ENCODE assay signal across 2 cellular contexts in the genomic region with DNA sequence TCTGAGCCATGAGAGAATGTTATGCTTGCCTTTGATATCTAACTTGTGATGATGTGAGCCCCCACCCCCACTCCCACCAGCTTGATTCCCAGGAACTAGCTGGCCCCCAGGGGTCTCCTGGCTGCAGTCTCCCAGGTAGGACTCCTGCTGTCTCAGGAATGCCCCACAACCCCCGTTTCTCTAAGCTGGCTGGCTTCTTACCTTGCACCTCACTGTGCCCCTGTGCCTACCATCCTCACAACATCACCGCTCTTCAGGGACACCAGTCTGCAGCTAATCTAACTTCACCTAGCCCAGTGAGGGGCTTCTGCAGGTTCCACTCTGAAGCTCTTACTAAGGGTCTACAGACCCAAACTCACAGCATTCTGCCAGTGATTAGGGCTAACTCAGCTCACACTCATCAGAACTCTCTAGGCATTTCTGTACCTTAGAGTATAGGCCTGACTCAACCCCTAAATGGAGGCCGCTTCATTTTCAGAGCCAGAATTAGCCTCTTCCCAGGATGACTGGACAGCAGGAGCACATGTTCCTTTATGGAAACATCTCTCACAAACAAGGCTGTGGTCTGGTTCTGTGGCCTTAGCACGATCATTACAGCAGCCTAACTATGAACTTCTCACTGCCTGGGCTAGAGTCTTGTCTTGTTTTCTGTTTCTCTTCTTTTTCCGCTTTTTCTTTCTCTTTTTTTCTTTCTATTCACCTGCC.
TF ChIP-seq lines count a peak whose summit lies in the region.

No MANE protein-coding gene starts in this region.

TF ChIP-seq in SK-N-SH treated with all-trans-retinoic acid at 6 μM for 48 hours, 23 proteins besides CTCF, POLR2A, EP300 and RAD21 (continued from another document):
- TF ChIP-seq, protein P1, sequence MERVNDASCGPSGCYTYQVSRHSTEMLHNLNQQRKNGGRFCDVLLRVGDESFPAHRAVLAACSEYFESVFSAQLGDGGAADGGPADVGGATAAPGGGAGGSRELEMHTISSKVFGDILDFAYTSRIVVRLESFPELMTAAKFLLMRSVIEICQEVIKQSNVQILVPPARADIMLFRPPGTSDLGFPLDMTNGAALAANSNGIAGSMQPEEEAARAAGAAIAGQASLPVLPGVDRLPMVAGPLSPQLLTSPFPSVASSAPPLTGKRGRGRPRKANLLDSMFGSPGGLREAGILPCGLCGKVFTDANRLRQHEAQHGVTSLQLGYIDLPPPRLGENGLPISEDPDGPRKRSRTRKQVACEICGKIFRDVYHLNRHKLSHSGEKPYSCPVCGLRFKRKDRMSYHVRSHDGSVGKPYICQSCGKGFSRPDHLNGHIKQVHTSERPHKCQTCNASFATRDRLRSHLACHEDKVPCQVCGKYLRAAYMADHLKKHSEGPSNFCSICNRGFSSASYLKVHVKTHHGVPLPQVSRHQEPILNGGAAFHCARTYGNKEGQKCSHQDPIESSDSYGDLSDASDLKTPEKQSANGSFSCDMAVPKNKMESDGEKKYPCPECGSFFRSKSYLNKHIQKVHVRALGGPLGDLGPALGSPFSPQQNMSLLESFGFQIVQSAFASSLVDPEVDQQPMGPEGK (CRISPR knock-in tag; IDR thresholded peaks at IDR 0.05; ENCODE audit: borderline replicate concordance): no peak

TF ChIP-seq in GM23338, 12 proteins besides CTCF, POLR2A, EP300 and RAD21 (continued from another document):
- TF ChIP-seq ZNF462 (CRISPR knock-in tag; IDR thresholded peaks at IDR 0.05) (no peak), REST (IDR thresholded peaks at IDR 0.05; ENCODE audit: unreplicated experiment) (no peak), ZNF331 (CRISPR knock-in tag; IDR thresholded peaks at IDR 0.05; ENCODE audit: low read depth) (no peak), EZH2phosphoT487 (IDR thresholded peaks at IDR 0.05; ENCODE audit: unreplicated experiment) (no peak)
